Comparison of ENCODE assay signal across 11 cellular contexts in genomic region chr17:45299311-45299710, GRCh38. TPM values are rescaled to one million over a fixed set of nuclear protein-coding genes. Genes with fewer than 3 reads are reported as not detected.
DNase-seq lines count a peak whose midpoint lies in the region; TF ChIP-seq lines count a peak whose summit lies in the region.
"Had no signal": no experiment of that assay in that cellular context is flagged by ENCODE, and none has a peak within 500 bp of the region (broad histone marks: within the 10 kb centered on the region; RNA-seq: fewer than 3 reads in every experiment).

No MANE protein-coding gene starts in this region.

- H3K27ac ChIP-seq in CD8-positive, alpha-beta memory T cell (ENCODE audit: low read depth, low read length): no peak overlapping the region
- H3K27ac ChIP-seq in endodermal cell (ENCODE audit: low read depth, low read length): peak overlapping the region; percentile 76
- H3K27ac ChIP-seq: tibial artery had no signal

- peaks cover 0 to 2% of the 10 kb centered on the region in 2 donors for H3K27me3 Mint-ChIP-seq in CD8-positive, alpha-beta memory T cell
- H3K27me3 Mint-ChIP-seq in endodermal cell (ENCODE audit: insufficient read depth) (no peaks in the 10 kb centered on the region), neural crest cell (ENCODE audit: low read depth) (no peaks in the 10 kb centered on the region)

- peak overlapping the region in 6 of 8 donors; percentile 13 to 84 (median 72) for H3K27ac Mint-ChIP-seq in CD8-positive, alpha-beta memory T cell
- H3K27ac Mint-ChIP-seq in endodermal cell: no peak overlapping the region
- H3K27ac Mint-ChIP-seq in neural crest cell (ENCODE audit: unreplicated experiment): peak overlapping the region; percentile 39

- peaks cover 38% of the 10 kb centered on the region for H3K4me1 ChIP-seq in CD8-positive, alpha-beta memory T cell (ENCODE audit: insufficient read depth, low read length)
- H3K4me1 ChIP-seq in endodermal cell (ENCODE audit: control insufficient read depth, insufficient read depth, low read length): no peaks in the 10 kb centered on the region

- no peaks in the 10 kb centered on the region for H3K27me3 ChIP-seq in CD8-positive, alpha-beta memory T cell (ENCODE audit: insufficient read depth, low read length, poor library complexity, severe bottlenecking)
- H3K27me3 ChIP-seq in endodermal cell (ENCODE audit: control insufficient read depth, insufficient read depth, low read length, poor library complexity, severe bottlenecking): no peaks in the 10 kb centered on the region
- H3K27me3 ChIP-seq: tibial artery had no signal

- no peak overlapping the region for H3K9ac ChIP-seq in endodermal cell (ENCODE audit: extremely low read depth, low read length, poor library complexity, severe bottlenecking)

- H3K36me3 Mint-ChIP-seq in CD8-positive, alpha-beta memory T cell: peaks cover 0 to 37% (median 6%) of the 10 kb centered on the region in 3 donors
- H3K36me3 Mint-ChIP-seq in endodermal cell (ENCODE audit: low read depth): peaks cover under 1% of the 10 kb centered on the region
- peaks cover 6% of the 10 kb centered on the region for H3K36me3 Mint-ChIP-seq in neural crest cell (ENCODE audit: low read depth)

- TF ChIP-seq POLR2A in erythroblast (IDR thresholded peaks at IDR 0.05; ENCODE audit: low read length): no peak

- peak overlapping the region in 2 of 7 donors; percentile 32 to 39 for H3K4me3 Mint-ChIP-seq in CD8-positive, alpha-beta memory T cell
- H3K4me3 Mint-ChIP-seq in endodermal cell (no peak overlapping the region), neural crest cell (peak overlapping the region; percentile 7)

- no peak overlapping the region for H3K4me3 ChIP-seq in CD8-positive, alpha-beta memory T cell (ENCODE audit: low read length)
- no peak overlapping the region for H3K4me3 ChIP-seq in endodermal cell (ENCODE audit: low read length)
- H3K4me3 ChIP-seq: tibial artery had no signal

- DNase-seq in CD8-positive, alpha-beta memory T cell: no peak
- peak; percentile 93 for DNase-seq in NCI-H524 treated with DMSO at 0.1 percent for 48 hours (lab: John Stamatoyannopoulos, UW)
- DNase-seq in endodermal cell: no peak
- DNase-seq in neural crest cell (ENCODE audit: low read depth, low spot score): peak; percentile 18
- no peak for DNase-seq in erythroblast (lab: John Stamatoyannopoulos, UW)
- no peak for DNase-seq in GDM1 (lab: John Stamatoyannopoulos, UW)
- no peak for DNase-seq in inferior parietal cortex (ENCODE audit: extremely low spot score)
- no peak for DNase-seq in GM19240 (ENCODE audit: insufficient read length, low spot score)
- DNase-seq: SHP77, small intestine had no signal

- CTCF ChIA-PET in CD8-positive, alpha-beta memory T cell (lab: Charles Lee): interaction anchor here (1.9 kb wide), 1 partner anchor 13 kb away, joined by 4 read pairs; no protein-coding TSS in a partner anchor

- H3K9me3 ChIP-seq in CD8-positive, alpha-beta memory T cell (ENCODE audit: low read length): no peaks in the 10 kb centered on the region
- H3K9me3 ChIP-seq in endodermal cell (ENCODE audit: control insufficient read depth, low read length): no peaks in the 10 kb centered on the region
- H3K9me3 ChIP-seq: tibial artery had no signal

- POLR2A ChIA-PET in CD8-positive, alpha-beta memory T cell (lab: Charles Lee): interaction anchor here (1.2 kb wide), 1 partner anchor 12 kb away, joined by 3 read pairs; no protein-coding TSS in a partner anchor

- H3K4me1 Mint-ChIP-seq in CD8-positive, alpha-beta memory T cell: peaks cover 75 to 94% (median 93%) of the 10 kb centered on the region in 3 donors
- no peaks in the 10 kb centered on the region for H3K4me1 Mint-ChIP-seq in endodermal cell
- H3K4me1 Mint-ChIP-seq in neural crest cell: peaks cover 37% of the 10 kb centered on the region

- H3K9me3 Mint-ChIP-seq in CD8-positive, alpha-beta memory T cell: no peaks in the 10 kb centered on the region
- no peaks in the 10 kb centered on the region for H3K9me3 Mint-ChIP-seq in endodermal cell
- no peaks in the 10 kb centered on the region for H3K9me3 Mint-ChIP-seq in neural crest cell

- H3K36me3 ChIP-seq in CD8-positive, alpha-beta memory T cell (ENCODE audit: insufficient read depth, low read length): peaks cover 6% of the 10 kb centered on the region
- H3K36me3 ChIP-seq in endodermal cell (ENCODE audit: control insufficient read depth, insufficient read depth, low read length): no peaks in the 10 kb centered on the region
- H3K36me3 ChIP-seq: tibial artery had no signal

- no peak for TF ChIP-seq CTCF in endodermal cell (conservative IDR thresholded peaks at IDR 0.05)
- no peak for TF ChIP-seq CTCF in neural crest cell (conservative IDR thresholded peaks at IDR 0.05)

- 83 to 94% methylated on average over 2 of the region's 2 CpGs for WGBS in endodermal cell (ENCODE audit: insufficient coverage in 1 of 2, insufficient read length in 1 of 2), 2 experiments

RNA-seq across cellular contexts. Expression of gene MAP3K14, which starts 17.5 kb away (rescaled TPM):
- 10 to 100 TPM; 60.2 to 62.4 TPM for total RNA-seq in CD8-positive, alpha-beta memory T cell
- 9.0 TPM for polyA plus RNA-seq in CD8-positive, alpha-beta memory T cell
- 1 to 10 TPM; 4.6 to 5.5 TPM for total RNA-seq in endodermal cell
- 5.3 TPM for polyA plus RNA-seq in endodermal cell (2013, experiment 1 of 2)
- polyA plus RNA-seq in endodermal cell (2013, experiment 2 of 2): 4.0 TPM
- total RNA-seq in neural crest cell: 9.6 and 11.5 TPM in 2 replicates

RNA-seq across cellular contexts. Expression of gene SPATA32, which starts 37.4 kb away (rescaled TPM):
- under 1 TPM in 1 of 2 experiments, not detected in 1; 0.15 TPM for total RNA-seq in CD8-positive, alpha-beta memory T cell
- polyA plus RNA-seq in CD8-positive, alpha-beta memory T cell: 0.33 TPM
- under 1 TPM in 1 of 2 donors, not detected in 1; 0.18 TPM for total RNA-seq in endodermal cell
- not detected for polyA plus RNA-seq in endodermal cell (2013, experiment 1 of 2)
- not detected for polyA plus RNA-seq in endodermal cell (2013, experiment 2 of 2)
- total RNA-seq in neural crest cell: 0.23 and 0.25 TPM in 2 replicates

Comparison
In these comparisons a context has a peak if more than half of its experiments do, and no peak if none do; other contexts are left out.
1. DNase-seq: peak in NCI-H524 treated with DMSO at 0.1 percent for 48 hours (single experiment) and neural crest cell (single experiment); none in CD8-positive, alpha-beta memory T cell (0 of 5), endodermal cell (single experiment), erythroblast (0 of 2), GDM1 (single experiment), inferior parietal cortex (single experiment) and GM19240 (single experiment).